Comparison of ENCODE assay signal across 15 cellular contexts in genomic region chr9:93224591-93224990, GRCh38. TPM values are rescaled to one million over a fixed set of nuclear protein-coding genes. Genes with fewer than 3 reads are reported as not detected.
DNase-seq lines count a peak whose midpoint lies in the region; ATAC-seq, FAIRE-seq and TF ChIP-seq lines count a peak whose summit lies in the region.
"Had no signal": no experiment of that assay in that cellular context is flagged by ENCODE, and none has a peak within 500 bp of the region (broad histone marks: within the 10 kb centered on the region; RNA-seq: fewer than 3 reads in every experiment).

No MANE protein-coding gene starts in this region.

- CTCF ChIA-PET in MCF 10A (lab: Yijun Ruan, JAX), result no interaction called here

- no peaks in the 10 kb centered on the region for H3K9me3 Mint-ChIP-seq in MCF 10A (ENCODE audit: unreplicated experiment)
- H3K9me3 Mint-ChIP-seq in activated T-cell treated with anti-CD3 and anti-CD28 coated beads, Interleukin-2, amount 50 U/mL, for 24 hours, result no peaks in the 10 kb centered on the region

- TF ChIP-seq CTCF in MCF 10A (IDR thresholded peaks at IDR 0.05; ENCODE audit: unreplicated experiment), result no peak
- no peak for TF ChIP-seq CTCF in breast epithelium (IDR thresholded peaks at IDR 0.05)

- TF ChIP-seq POLR2A in breast epithelium (IDR thresholded peaks at IDR 0.05), result no peak

- no peaks in the 10 kb centered on the region for H3K27me3 ChIP-seq in breast epithelium
- H3K27me3 ChIP-seq in right cardiac atrium (ENCODE audit: control insufficient read depth, insufficient read depth), result no peaks in the 10 kb centered on the region
- H3K27me3 ChIP-seq: uterus had no signal

- H3K27ac Mint-ChIP-seq in MCF 10A (ENCODE audit: low read depth, unreplicated experiment), result no peak overlapping the region
- H3K27ac Mint-ChIP-seq in activated T-cell treated with anti-CD3 and anti-CD28 coated beads, Interleukin-2, amount 50 U/mL, for 24 hours, result no peak overlapping the region

- H3K36me3 Mint-ChIP-seq in MCF 10A (ENCODE audit: insufficient read depth, unreplicated experiment), result no peaks in the 10 kb centered on the region
- H3K36me3 Mint-ChIP-seq in activated T-cell treated with anti-CD3 and anti-CD28 coated beads, Interleukin-2, amount 50 U/mL, for 24 hours (ENCODE audit: low read depth), result no peaks in the 10 kb centered on the region

- no peaks in the 10 kb centered on the region for H3K4me1 ChIP-seq in breast epithelium
- peaks cover 3% of the 10 kb centered on the region for H3K4me1 ChIP-seq in right cardiac atrium (ENCODE audit: control insufficient read depth, insufficient read depth, low read length)

- no peaks in the 10 kb centered on the region for H3K36me3 ChIP-seq in breast epithelium
- H3K36me3 ChIP-seq: uterus had no signal

- DNase-seq in MCF 10A (ENCODE audit: unreplicated experiment) (peak; percentile 95), breast epithelium (ENCODE audit: low spot score in 2 of 2) (no peak), NCI-H226 (peak; percentile 11), right cardiac atrium (peak in 1 of 3 donors; percentile 26), urothelium cell line (ENCODE audit: low spot score) (peak; percentile 64)
- no peak for DNase-seq in activated T-cell treated with anti-CD3 and anti-CD28 coated beads, Interleukin-2, amount 50 U/mL, for 24 hours
- DNase-seq: activated CD4-positive, alpha-beta T cell treated with anti-CD3 and anti-CD28 coated beads, Interleukin-2, amount 50 U/mL, for 1 hour; T-helper 2 cell; uterus had no signal

- no TSS peak for BruUV-seq in MCF 10A (replicated peaks; lab: Mats Ljungman, UMichigan)

- intact Hi-C loops in MCF 10A (cut with micrococcal nuclease) (no loop called here), breast epithelium (cut with DNase I; ENCODE audit: low total_unique reads) (no loop called here), right cardiac atrium (cut with DNase I) (no loop called here)

- POLR2A ChIA-PET in MCF 10A (lab: Yijun Ruan, JAX), result interaction anchor here (0.8 kb wide), 1 partner anchor 10 kb away, joined by 3 read pairs; no protein-coding TSS in a partner anchor

- no peak for ATAC-seq in right cardiac atrium
- ATAC-seq in GM21367 (IDR thresholded peaks at IDR 0.05; ENCODE audit: unreplicated experiment), result no peak
- ATAC-seq in GM19455 (IDR thresholded peaks at IDR 0.05; ENCODE audit: unreplicated experiment), result no peak

- peak; percentile 81 for FAIRE-seq in urothelium cell line (lab: Jason Lieb, UNC)
- FAIRE-seq: GM19239 had no signal

- H3K4me3 ChIP-seq in breast epithelium (no peak overlapping the region), right cardiac atrium (ENCODE audit: low read length) (no peak overlapping the region)
- H3K4me3 ChIP-seq: uterus had no signal

- H3K27me3 Mint-ChIP-seq in MCF 10A (ENCODE audit: insufficient read depth, unreplicated experiment), result no peaks in the 10 kb centered on the region
- no peaks in the 10 kb centered on the region for H3K27me3 Mint-ChIP-seq in activated T-cell treated with anti-CD3 and anti-CD28 coated beads, Interleukin-2, amount 50 U/mL, for 24 hours

- H3K27ac ChIP-seq in breast epithelium, result no peak overlapping the region
- peak overlapping the region; percentile 32 for H3K27ac ChIP-seq in right cardiac atrium (ENCODE audit: low read length)
- H3K27ac ChIP-seq: uterus had no signal

- no peaks in the 10 kb centered on the region for H3K9me3 ChIP-seq in breast epithelium
- no peaks in the 10 kb centered on the region for H3K9me3 ChIP-seq in right cardiac atrium (ENCODE audit: control insufficient read depth, low read length)
- H3K9me3 ChIP-seq: uterus had no signal

- no peak overlapping the region for H3K4me3 Mint-ChIP-seq in MCF 10A (ENCODE audit: unreplicated experiment)
- no peak overlapping the region for H3K4me3 Mint-ChIP-seq in activated T-cell treated with anti-CD3 and anti-CD28 coated beads, Interleukin-2, amount 50 U/mL, for 24 hours

- peaks cover 22% of the 10 kb centered on the region for H3K4me1 Mint-ChIP-seq in MCF 10A (ENCODE audit: insufficient read depth, unreplicated experiment)
- H3K4me1 Mint-ChIP-seq in activated T-cell treated with anti-CD3 and anti-CD28 coated beads, Interleukin-2, amount 50 U/mL, for 24 hours (ENCODE audit: low read depth), result peaks cover 5% of the 10 kb centered on the region

- 52% methylated on average over 2 of the region's 2 CpGs for WGBS in right cardiac atrium

RNA-seq across cellular contexts. Expression of gene WNK2, which starts 40.7 kb away (rescaled TPM):
- total RNA-seq in MCF 10A (2022) (0.07 and 0.29 TPM in 2 replicates), breast epithelium (10 to 100 TPM in 1 of 3 donors, 1 to 10 TPM in 1, not detected in 1; 9.1 to 28.5 TPM), right cardiac atrium (100 to 1,000 TPM; 217 to 322 (median 278) TPM)
- 167 TPM for polyA plus RNA-seq in right cardiac atrium
- total RNA-seq: HT1080, lung microvascular endothelial cell, osteocyte had no signal

Comparison
In these comparisons a context has a peak if more than half of its experiments do, and no peak if none do; other contexts are left out.
1. DNase-seq: peak in MCF 10A (single experiment), NCI-H226 (single experiment) and urothelium cell line (single experiment); none in breast epithelium (0 of 2) and activated T-cell treated with anti-CD3 and anti-CD28 coated beads, Interleukin-2, amount 50 U/mL, for 24 hours (single experiment).
2. RNA of gene WNK2, which starts 40.7 kb away (total RNA-seq): 217 to 322 TPM in right cardiac atrium; 9.1 to 28.5 TPM in breast epithelium and 0.07 to 0.29 TPM in MCF 10A; every median in the first group is over 4 times any median in the second.